In genomic region chr6:33679761-33680160, GRCh38 we compare ENCODE assay signal across 24 cellular contexts.
"Had no signal": no experiment of that assay in that cellular context is flagged by ENCODE, and none has a peak within 500 bp of the region (broad histone marks: within the 10 kb centered on the region; RNA-seq: fewer than 3 reads in every experiment).

No MANE protein-coding gene starts in this region.

- DNase-seq: activated CD4-positive, alpha-beta T cell treated with anti-CD3 and anti-CD28 coated beads for 4 hours; activated CD4-positive, alpha-beta T cell treated with anti-CD3 and anti-CD28 coated beads, Interleukin-2, amount 50 U/mL, for 1 hour; activated CD4-positive, alpha-beta T cell treated with anti-CD3 and anti-CD28 coated beads, Interleukin-2, amount 50 U/mL, for 48 hours; activated CD4-positive, CD25-positive, alpha-beta regulatory T cell; activated CD4-positive, CD25-positive, alpha-beta regulatory T cell treated with anti-CD3 and anti-CD28 coated beads, Interleukin-2, amount 50 U/mL, for 72 hours; activated CD8-positive, alpha-beta memory T cell treated with anti-CD3 and anti-CD28 coated beads for 24 hours; activated CD8-positive, alpha-beta T cell treated with anti-CD3 and anti-CD28 coated beads for 36 hours; activated effector memory CD4-positive, alpha-beta T cell treated with Interleukin-2 at 50 U/mL for 16 hours; activated gamma-delta T cell treated with Interleukin-2 at 50 U/mL for 16 hours; activated naive CD4-positive, alpha-beta T cell treated with Interleukin-2 at 50 U/mL for 16 hours; activated T-cell treated with anti-CD3 and anti-CD28 coated beads, Interleukin-2, amount 50 U/mL, for 4 hours; adrenal gland; aorta; body of pancreas; cortex of kidney; dermis blood vessel endothelial cell; effector CD4-positive, alpha-beta T cell; effector memory CD8-positive, alpha-beta T cell; foreskin fibroblast; head of caudate nucleus; T-helper 2 cell had no signal

- H3K4me3 Mint-ChIP-seq: activated CD8-positive, alpha-beta T cell treated with anti-CD3 and anti-CD28 coated beads for 36 hours; activated T-cell treated with anti-CD3 and anti-CD28 coated beads, Interleukin-2, amount 50 U/mL, for 4 hours; activated T-helper 17 cell treated with anti-CD3 and anti-CD28 coated beads, Interleukin-2, amount 50 U/mL, for 72 hours; effector memory CD8-positive, alpha-beta T cell had no signal

- H3K27ac Mint-ChIP-seq: activated CD8-positive, alpha-beta T cell treated with anti-CD3 and anti-CD28 coated beads for 36 hours; activated T-helper 17 cell treated with anti-CD3 and anti-CD28 coated beads, Interleukin-2, amount 50 U/mL, for 72 hours had no signal

- ATAC-seq: activated CD8-positive, alpha-beta T cell treated with anti-CD3 and anti-CD28 coated beads for 36 hours; activated naive CD4-positive, alpha-beta T cell treated with anti-CD3 and anti-CD28 coated beads, Interleukin-2, amount 50 U/mL, for 72 hours; activated T-cell treated with anti-CD3 and anti-CD28 coated beads, Interleukin-2, amount 50 U/mL, for 4 hours; activated T-helper 17 cell treated with anti-CD3 and anti-CD28 coated beads, Interleukin-2, amount 50 U/mL, for 72 hours; body of pancreas; effector memory CD8-positive, alpha-beta T cell; esophagus mucosa had no signal

- H3K4me3 ChIP-seq: adrenal gland, body of pancreas had no signal

- H3K9me3 Mint-ChIP-seq: activated CD8-positive, alpha-beta T cell treated with anti-CD3 and anti-CD28 coated beads for 36 hours; activated naive CD4-positive, alpha-beta T cell treated with anti-CD3 and anti-CD28 coated beads, Interleukin-2, amount 50 U/mL, for 72 hours; activated T-cell treated with anti-CD3 and anti-CD28 coated beads, Interleukin-2, amount 50 U/mL, for 4 hours; activated T-helper 17 cell treated with anti-CD3 and anti-CD28 coated beads, Interleukin-2, amount 50 U/mL, for 72 hours; effector memory CD8-positive, alpha-beta T cell had no signal

- H3K4me1 ChIP-seq: body of pancreas had no signal

- H3K9me3 ChIP-seq: adrenal gland, body of pancreas had no signal

- H3K27ac ChIP-seq: adrenal gland, body of pancreas had no signal

- H3K27me3 Mint-ChIP-seq: activated CD8-positive, alpha-beta T cell treated with anti-CD3 and anti-CD28 coated beads for 36 hours; activated T-helper 17 cell treated with anti-CD3 and anti-CD28 coated beads, Interleukin-2, amount 50 U/mL, for 72 hours; effector memory CD8-positive, alpha-beta T cell had no signal
